28 cellular contexts compared by ENCODE assay signal in genomic region chr6:4677011-4677750, GRCh38.
"Had no signal": no experiment of that assay in that cellular context is flagged by ENCODE, and none has a peak within 500 bp of the region (broad histone marks: within the 10 kb centered on the region; RNA-seq: fewer than 3 reads in every experiment).

No MANE protein-coding gene starts in this region.

- H3K27me3 ChIP-seq: breast epithelium, Peyer's patch, SJCRH30 had no signal

- H3K9me3 Mint-ChIP-seq: activated CD8-positive, alpha-beta T cell treated with anti-CD3 and anti-CD28 coated beads for 36 hours; activated naive CD4-positive, alpha-beta T cell treated with anti-CD3 and anti-CD28 coated beads, Interleukin-2, amount 10 ng/mL, durations not matched to agents 7 days and 5 days; activated naive CD8-positive, alpha-beta T cell treated with anti-CD3 and anti-CD28 coated beads, Interleukin-2, amount 10 ng/mL, durations not matched to agents 7 days and 5 days; activated T-cell treated with anti-CD3 and anti-CD28 coated beads, Interleukin-2, amount 50 U/mL, for 72 hours; activated T-helper 2 cell treated with anti-CD3 and anti-CD28 coated beads, Interferon-gamma antibody, Interleukin-2, Interleukin-4, amounts not matched to agents 10 μg/mL and 5 μg/mL and 100 μg/mL, durations not matched to agents 14 hours and 24 hours and 36 hours had no signal

- H3K4me1 Mint-ChIP-seq: activated naive CD4-positive, alpha-beta T cell treated with anti-CD3 and anti-CD28 coated beads, Interleukin-2, amount 10 ng/mL, durations not matched to agents 7 days and 5 days; activated naive CD8-positive, alpha-beta T cell treated with anti-CD3 and anti-CD28 coated beads, Interleukin-2, amount 10 ng/mL, durations not matched to agents 7 days and 5 days had no signal

- H3K36me3 ChIP-seq: breast epithelium, Peyer's patch, SJCRH30 had no signal

- H3K27me3 Mint-ChIP-seq: activated naive CD8-positive, alpha-beta T cell treated with anti-CD3 and anti-CD28 coated beads, Interleukin-2, amount 10 ng/mL, durations not matched to agents 7 days and 5 days had no signal

- H3K4me3 ChIP-seq: breast epithelium, Peyer's patch, SJCRH30 had no signal

- H3K27ac Mint-ChIP-seq: activated CD8-positive, alpha-beta T cell treated with anti-CD3 and anti-CD28 coated beads for 36 hours; activated naive CD4-positive, alpha-beta T cell treated with anti-CD3 and anti-CD28 coated beads, Interleukin-2, amount 10 ng/mL, durations not matched to agents 7 days and 5 days; activated naive CD8-positive, alpha-beta T cell treated with anti-CD3 and anti-CD28 coated beads, Interleukin-2, amount 10 ng/mL, durations not matched to agents 7 days and 5 days; activated T-cell treated with anti-CD3 and anti-CD28 coated beads, Interleukin-2, amount 50 U/mL, for 72 hours; activated T-helper 2 cell treated with anti-CD3 and anti-CD28 coated beads, Interferon-gamma antibody, Interleukin-2, Interleukin-4, amounts not matched to agents 10 μg/mL and 5 μg/mL and 100 μg/mL, durations not matched to agents 14 hours and 24 hours and 36 hours had no signal

- H3K9me3 ChIP-seq: breast epithelium, Peyer's patch, SJCRH30, SK-N-SH had no signal

- H3K9ac ChIP-seq: SK-N-SH had no signal

- H3K36me3 Mint-ChIP-seq: activated naive CD4-positive, alpha-beta T cell treated with anti-CD3 and anti-CD28 coated beads, Interleukin-2, amount 10 ng/mL, durations not matched to agents 7 days and 5 days; activated naive CD8-positive, alpha-beta T cell treated with anti-CD3 and anti-CD28 coated beads, Interleukin-2, amount 10 ng/mL, durations not matched to agents 7 days and 5 days had no signal

- DNase-seq: activated CD4-positive, alpha-beta T cell treated with anti-CD3 and anti-CD28 coated beads for 4 hours; activated CD8-positive, alpha-beta memory T cell treated with anti-CD3 and anti-CD28 coated beads, Interleukin-2, amount 50 U/mL, for 4 hours; activated CD8-positive, alpha-beta T cell treated with anti-CD3 and anti-CD28 coated beads for 36 hours; activated gamma-delta T cell treated with Interleukin-2 at 50 U/mL for 16 hours; activated naive CD4-positive, alpha-beta T cell treated with anti-CD3 and anti-CD28 coated beads, Interleukin-2, amount 10 ng/mL, durations not matched to agents 7 days and 5 days; activated naive CD8-positive, alpha-beta T cell treated with anti-CD3 and anti-CD28 coated beads, Interleukin-2, amount 10 ng/mL, durations not matched to agents 7 days and 5 days; activated T-cell treated with anti-CD3 and anti-CD28 coated beads, Interleukin-2, amount 50 U/mL, for 72 hours; aorta; caudate nucleus; Karpas-422; MM.1S; NCI-H1105; NCI-H1436; NCI-H1694 treated with DMSO at 0.1 percent for 48 hours; NCI-H2029 treated with DMSO at 0.1 percent for 48 hours; NCI-H510A treated with DMSO at 0.1 percent for 48 hours; NCI-H69; NK-92 treated with Interleukin-12 subunit alpha and Interleukin-12 subunit beta, amount 100 ng/mL, for 24 hours; Peyer's patch; Right ventricle myocardium superior; SJCRH30; SK-N-SH; T-helper 1 cell had no signal

- ATAC-seq: activated CD4-positive, CD25-positive, alpha-beta regulatory T cell treated with anti-CD3 and anti-CD28 coated beads, Interleukin-2, amount 50 U/mL, for 24 hours; activated CD8-positive, alpha-beta T cell treated with anti-CD3 and anti-CD28 coated beads for 36 hours; activated T-cell treated with anti-CD3 and anti-CD28 coated beads, Interleukin-2, amount 50 U/mL, for 72 hours had no signal

- H3K4me2 ChIP-seq: SK-N-SH had no signal

- H3K4me3 Mint-ChIP-seq: activated CD8-positive, alpha-beta T cell treated with anti-CD3 and anti-CD28 coated beads for 36 hours; activated naive CD4-positive, alpha-beta T cell treated with anti-CD3 and anti-CD28 coated beads, Interleukin-2, amount 10 ng/mL, durations not matched to agents 7 days and 5 days; activated naive CD8-positive, alpha-beta T cell treated with anti-CD3 and anti-CD28 coated beads, Interleukin-2, amount 10 ng/mL, durations not matched to agents 7 days and 5 days; activated T-cell treated with anti-CD3 and anti-CD28 coated beads, Interleukin-2, amount 50 U/mL, for 72 hours had no signal

- H3K4me1 ChIP-seq: breast epithelium, Peyer's patch had no signal

- H3K27ac ChIP-seq: breast epithelium, Peyer's patch, RWPE1, SJCRH30, VCaP had no signal
